ENCODE assay signal across 1 cellular context in the genomic region with DNA sequence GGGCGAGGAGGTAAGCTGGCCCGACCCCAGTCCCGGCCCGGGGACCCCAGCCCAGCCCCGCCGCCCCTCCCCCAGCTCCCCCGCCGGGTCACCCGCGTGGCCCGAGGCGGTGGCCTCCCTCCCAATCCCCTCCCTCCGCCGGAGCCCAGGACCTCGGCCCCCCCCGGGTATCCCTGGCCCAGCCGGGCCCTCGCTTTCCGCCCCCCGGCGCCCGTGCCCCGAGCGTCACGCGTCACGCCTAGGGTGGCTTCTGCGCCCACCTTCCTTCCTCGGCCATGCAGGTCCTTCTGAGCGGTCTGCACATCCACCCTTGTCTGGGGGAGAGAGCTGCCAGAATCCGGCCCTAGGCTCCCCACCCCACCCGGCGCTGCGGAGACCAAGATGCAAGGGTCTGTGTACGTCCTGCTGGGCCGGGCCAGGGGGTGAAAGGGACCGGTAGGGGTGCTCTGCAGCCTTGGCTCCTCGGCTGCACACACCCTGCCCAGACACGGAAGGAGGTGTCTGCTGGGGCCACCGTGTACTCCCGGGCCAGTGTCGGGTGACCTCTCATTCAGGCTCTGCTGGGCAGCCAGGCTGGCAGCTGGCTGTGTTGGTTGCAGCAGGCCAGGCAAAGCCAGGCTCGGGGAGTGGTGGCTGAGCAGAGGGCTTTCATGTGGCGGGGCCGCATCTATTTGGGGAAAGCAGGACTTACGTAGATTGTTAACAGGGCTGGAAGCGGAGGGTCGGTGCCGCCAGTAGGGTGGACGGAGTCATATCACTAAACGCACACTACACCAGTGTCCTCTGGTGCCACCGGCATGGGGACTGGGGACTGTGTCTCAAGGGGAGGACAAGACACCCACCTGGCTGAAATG.
TF ChIP-seq lines count a peak whose summit lies in the region.

No MANE protein-coding gene starts in this region.

TF ChIP-seq in IMR-90, 13 proteins besides CTCF, POLR2A, EP300 and RAD21 (continued from another document):
- TF ChIP-seq, protein P1, sequence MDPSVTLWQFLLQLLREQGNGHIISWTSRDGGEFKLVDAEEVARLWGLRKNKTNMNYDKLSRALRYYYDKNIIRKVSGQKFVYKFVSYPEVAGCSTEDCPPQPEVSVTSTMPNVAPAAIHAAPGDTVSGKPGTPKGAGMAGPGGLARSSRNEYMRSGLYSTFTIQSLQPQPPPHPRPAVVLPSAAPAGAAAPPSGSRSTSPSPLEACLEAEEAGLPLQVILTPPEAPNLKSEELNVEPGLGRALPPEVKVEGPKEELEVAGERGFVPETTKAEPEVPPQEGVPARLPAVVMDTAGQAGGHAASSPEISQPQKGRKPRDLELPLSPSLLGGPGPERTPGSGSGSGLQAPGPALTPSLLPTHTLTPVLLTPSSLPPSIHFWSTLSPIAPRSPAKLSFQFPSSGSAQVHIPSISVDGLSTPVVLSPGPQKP (IDR thresholded peaks at IDR 0.05; ENCODE audit: borderline replicate concordance, low read depth, low read length) = no peak
- TF ChIP-seq CHD1 (IDR thresholded peaks at IDR 0.05; ENCODE audit: low read depth, low read length) (no peak), RFX5 (IDR thresholded peaks at IDR 0.05; ENCODE audit: low read depth, low read length) (no peak), NFE2L2 (IDR thresholded peaks at IDR 0.05; ENCODE audit: low read depth, low read length) (no peak)
- TF ChIP-seq, protein P2, sequence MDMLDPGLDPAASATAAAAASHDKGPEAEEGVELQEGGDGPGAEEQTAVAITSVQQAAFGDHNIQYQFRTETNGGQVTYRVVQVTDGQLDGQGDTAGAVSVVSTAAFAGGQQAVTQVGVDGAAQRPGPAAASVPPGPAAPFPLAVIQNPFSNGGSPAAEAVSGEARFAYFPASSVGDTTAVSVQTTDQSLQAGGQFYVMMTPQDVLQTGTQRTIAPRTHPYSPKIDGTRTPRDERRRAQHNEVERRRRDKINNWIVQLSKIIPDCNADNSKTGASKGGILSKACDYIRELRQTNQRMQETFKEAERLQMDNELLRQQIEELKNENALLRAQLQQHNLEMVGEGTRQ (IDR thresholded peaks at IDR 0.05; ENCODE audit: low read depth, low read length) = no peak
